ENCODE assay signal across 20 cellular contexts in the genomic region with DNA sequence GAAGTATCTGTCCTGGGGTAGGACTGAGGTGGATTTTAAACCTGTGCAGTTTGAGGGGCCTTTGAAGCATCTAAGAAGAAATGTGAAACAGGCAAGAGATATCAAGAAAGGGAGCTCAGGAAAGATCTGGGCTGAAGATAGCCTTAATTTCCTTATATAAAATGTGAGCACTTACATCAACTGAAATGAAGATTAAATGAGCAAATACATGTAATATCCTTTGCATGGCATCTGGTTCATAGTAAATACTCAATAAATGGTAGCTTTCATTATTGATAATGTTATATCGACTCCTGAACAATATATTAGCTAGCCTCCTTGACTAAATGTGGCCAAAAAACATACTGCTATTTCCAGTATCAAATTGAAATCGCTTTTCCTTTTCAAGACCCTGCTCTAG. TPM values are rescaled to one million over a fixed set of nuclear protein-coding genes. Genes with fewer than 3 reads are reported as not detected.
DNase-seq lines count a peak whose midpoint lies in the region; ATAC-seq and TF ChIP-seq lines count a peak whose summit lies in the region.
"Had no signal": no experiment of that assay in that cellular context is flagged by ENCODE, and none has a peak within 500 bp of the region (broad histone marks: within the 10 kb centered on the region; RNA-seq: fewer than 3 reads in every experiment).

No MANE protein-coding gene starts in this region.

- no peaks in the 10 kb centered on the region for H3K9me2 ChIP-seq in SU-DHL-6 (replicated peaks; ENCODE audit: insufficient read depth, low read length)

- no peak overlapping the region for H2AFZ ChIP-seq in SU-DHL-6 (ENCODE audit: low read depth, low read length, severe bottlenecking)

- intact Hi-C loops in Right ventricle myocardium superior (cut with DNase I) = no loop called here
- intact Hi-C loops in naive thymus-derived CD4-positive, alpha-beta T cell (cut with micrococcal nuclease) = loop anchor here (5.0 to 10.0 kb wide), 5 partner anchors 119 to 862 kb away; a partner anchor contains a TSS

- H3K36me3 ChIP-seq in cardiac muscle cell = no peaks in the 10 kb centered on the region
- H3K36me3 ChIP-seq in SU-DHL-6 (ENCODE audit: low read length) = no peaks in the 10 kb centered on the region
- peaks cover 0 to 4% (median 0%) of the 10 kb centered on the region in 3 experiments for H3K36me3 ChIP-seq in naive thymus-derived CD4-positive, alpha-beta T cell (ENCODE audit: control insufficient read depth in 2 of 3, insufficient read depth in 3 of 3, low read length in 3 of 3)

- peak overlapping the region; percentile 4; the same call in 1 of the 2 replicates for H3K27ac Mint-ChIP-seq in HFFc6
- no peak overlapping the region for H3K27ac Mint-ChIP-seq in neural crest cell (ENCODE audit: unreplicated experiment)
- no peak overlapping the region for H3K27ac Mint-ChIP-seq in naive thymus-derived CD4-positive, alpha-beta T cell

- H3K4me1 Mint-ChIP-seq in HFFc6 (ENCODE audit: low read depth) (peaks cover 26% of the 10 kb centered on the region), neural crest cell (peaks cover 44% of the 10 kb centered on the region)
- H3K4me1 Mint-ChIP-seq in naive thymus-derived CD4-positive, alpha-beta T cell = peaks cover 19 to 43% (median 33%) of the 10 kb centered on the region in 7 donors

- CTCF ChIA-PET in naive thymus-derived CD4-positive, alpha-beta T cell (lab: Charles Lee) = no interaction called here

- no peaks in the 10 kb centered on the region for H3K9me3 Mint-ChIP-seq in HFFc6
- H3K9me3 Mint-ChIP-seq in neural crest cell = no peaks in the 10 kb centered on the region
- no peaks in the 10 kb centered on the region for H3K9me3 Mint-ChIP-seq in naive thymus-derived CD4-positive, alpha-beta T cell
- H3K9me3 Mint-ChIP-seq: CD8-positive, alpha-beta memory T cell had no signal

- DNase-seq in cardiac muscle cell (ENCODE audit: low read depth in 1 of 2, low spot score in 1 of 2) = no peak
- DNase-seq in Right ventricle myocardium superior = no peak
- DNase-seq in HFFc6 = no peak
- no peak for DNase-seq in neural crest cell (ENCODE audit: low read depth, low spot score)
- DNase-seq in naive thymus-derived CD4-positive, alpha-beta T cell = no peak
- DNase-seq in NCI-H1105 treated with DMSO at 0.1 percent for 48 hours (lab: John Stamatoyannopoulos, UW) = no peak
- DNase-seq in DMS153 treated with DMSO at 0.1 percent for 48 hours (lab: John Stamatoyannopoulos, UW; ENCODE audit: unreplicated experiment) = no peak
- DNase-seq: 8988T; C1 segment of cervical spinal cord; Calu3; CD8-positive, alpha-beta memory T cell; DMS153; NCI-H1092; NCI-H1436 treated with DMSO at 0.1 percent for 48 hours; NCI-H1930; NCI-H226; NCI-H510A treated with DMSO at 0.1 percent for 48 hours; NCI-H748 treated with DMSO at 0.1 percent for 48 hours had no signal

- H3K27me3 Mint-ChIP-seq in HFFc6 (ENCODE audit: insufficient read depth) (peaks cover under 1% of the 10 kb centered on the region; the same call in 1 of the 2 replicates), neural crest cell (ENCODE audit: low read depth) (no peaks in the 10 kb centered on the region)
- H3K27me3 Mint-ChIP-seq in naive thymus-derived CD4-positive, alpha-beta T cell = peaks cover 0 to 16% (median 6%) of the 10 kb centered on the region in 5 donors

- peak overlapping the region; percentile 95 for H3K4me2 ChIP-seq in SU-DHL-6 (ENCODE audit: low read depth, low read length, poor library complexity, severe bottlenecking)

- H3K4me1 ChIP-seq in cardiac muscle cell (ENCODE audit: low read depth) = peaks cover 22% of the 10 kb centered on the region
- H3K4me1 ChIP-seq in naive thymus-derived CD4-positive, alpha-beta T cell (ENCODE audit: control insufficient read depth in 2 of 2, insufficient read depth in 2 of 2, low read length in 2 of 2) = peaks cover 5% of the 10 kb centered on the region in 2 donors

- no peak overlapping the region for H3K4me3 ChIP-seq in cardiac muscle cell
- H3K4me3 ChIP-seq in SU-DHL-6 (ENCODE audit: insufficient read depth, low read length, poor library complexity, severe bottlenecking) = no peak overlapping the region
- H3K4me3 ChIP-seq in naive thymus-derived CD4-positive, alpha-beta T cell (ENCODE audit: low read length) = no peak overlapping the region

- POLR2A ChIA-PET in naive thymus-derived CD4-positive, alpha-beta T cell (lab: Charles Lee) = interaction anchor here (0.5 to 0.7 kb wide), 2 partner anchors 27 to 645 kb away, joined by 3 to 7 read pairs; no protein-coding TSS in a partner anchor

- H3K9me3 ChIP-seq in cardiac muscle cell (ENCODE audit: low read depth) (no peaks in the 10 kb centered on the region), SU-DHL-6 (ENCODE audit: insufficient read depth, low read length) (no peaks in the 10 kb centered on the region)
- no peaks in the 10 kb centered on the region for H3K9me3 ChIP-seq in naive thymus-derived CD4-positive, alpha-beta T cell (ENCODE audit: control insufficient read depth in 2 of 3, low read length in 3 of 3)

- no peak for ATAC-seq in Right ventricle myocardium superior (ENCODE audit: poor library complexity)
- no peak for ATAC-seq in naive thymus-derived CD4-positive, alpha-beta T cell
- ATAC-seq: Panc1 had no signal

- peaks cover 16% of the 10 kb centered on the region; the same call in 1 of the 2 replicates for H3F3A ChIP-seq in SU-DHL-6 (ENCODE audit: insufficient read depth)

- H3K79me2 ChIP-seq in SU-DHL-6 (ENCODE audit: insufficient read depth, low read length) = peaks cover 76% of the 10 kb centered on the region

- no peak for TF ChIP-seq CTCF in cardiac muscle cell (IDR thresholded peaks at IDR 0.05; ENCODE audit: low read depth, low read length)
- TF ChIP-seq CTCF in HFFc6 (IDR thresholded peaks at IDR 0.05) = no peak
- no peak for TF ChIP-seq CTCF in SU-DHL-6 (IDR thresholded peaks at IDR 0.05; ENCODE audit: insufficient read depth, low read length, poor library complexity, severe bottlenecking)
- no peak for TF ChIP-seq CTCF in neural crest cell (conservative IDR thresholded peaks at IDR 0.05)

- no peaks in the 10 kb centered on the region for H4K20me1 ChIP-seq in SU-DHL-6 (ENCODE audit: low read depth, low read length)

- H3K36me3 Mint-ChIP-seq in HFFc6 (ENCODE audit: low read depth) = no peaks in the 10 kb centered on the region
- peaks cover 2% of the 10 kb centered on the region for H3K36me3 Mint-ChIP-seq in neural crest cell (ENCODE audit: low read depth)
- H3K36me3 Mint-ChIP-seq in naive thymus-derived CD4-positive, alpha-beta T cell = peaks cover 0 to 4% (median 0%) of the 10 kb centered on the region in 5 donors

- peak overlapping the region; percentile 44 for H3K27ac ChIP-seq in cardiac muscle cell
- H3K27ac ChIP-seq in SU-DHL-6 (ENCODE audit: low read depth, low read length) = peak overlapping the region; percentile 1; the same call in 1 of the 2 replicates
- H3K27ac ChIP-seq in naive thymus-derived CD4-positive, alpha-beta T cell (ENCODE audit: low read depth, low read length) = no peak overlapping the region

- H3K4me3 Mint-ChIP-seq in HFFc6 = no peak overlapping the region
- peak overlapping the region; percentile 83 for H3K4me3 Mint-ChIP-seq in neural crest cell
- H3K4me3 Mint-ChIP-seq in naive thymus-derived CD4-positive, alpha-beta T cell = no peak overlapping the region

- H3K27me3 ChIP-seq in cardiac muscle cell (no peaks in the 10 kb centered on the region), SU-DHL-6 (ENCODE audit: low read length) (no peaks in the 10 kb centered on the region)
- H3K27me3 ChIP-seq in naive thymus-derived CD4-positive, alpha-beta T cell (ENCODE audit: control insufficient read depth in 2 of 2, insufficient read depth in 2 of 2, low read length in 2 of 2) = peaks cover 0 to 4% of the 10 kb centered on the region in 2 donors

- H3K9ac ChIP-seq in SU-DHL-6 (ENCODE audit: low read length) = no peak overlapping the region

RNA-seq across cellular contexts. Expression of a gene that starts 2.5 kb away (rescaled TPM):
- total RNA-seq in cardiac muscle cell (11.3 and 12.6 TPM in 2 replicates), Right ventricle myocardium superior (21.9 TPM), neural crest cell (14.0 and 14.8 TPM in 2 replicates)
- 9.7 and 16.6 TPM in 2 replicates for polyA plus RNA-seq in cardiac muscle cell
- 1 to 10 TPM; 3.6 to 5.2 (median 4.5) TPM for total RNA-seq in HFFc6 (2021; fragmentation: NEBNext Ultra II Directional; extraction: Animal tissue kit (Norgen Biotek cat#: 25700))
- 1 to 10 TPM; 2.0 to 8.0 (median 5.0) TPM for total RNA-seq in naive thymus-derived CD4-positive, alpha-beta T cell
- polyA plus RNA-seq in naive thymus-derived CD4-positive, alpha-beta T cell = 1 to 10 TPM; 4.8 to 5.2 TPM
